Comparison of ENCODE assay signal across 19 cellular contexts in genomic region chr4:9771069-9771468, GRCh38. TPM values are rescaled to one million over a fixed set of nuclear protein-coding genes. Genes with fewer than 3 reads are reported as not detected.
"Had no signal": no experiment of that assay in that cellular context is flagged by ENCODE, and none has a peak within 500 bp of the region (broad histone marks: within the 10 kb centered on the region; RNA-seq: fewer than 3 reads in every experiment).

No MANE protein-coding gene starts in this region.

- H3K27me3 ChIP-seq: body of pancreas, colonic mucosa, gastrocnemius medialis, suprapubic skin, transverse colon, vagina had no signal

- ATAC-seq: activated CD8-positive, alpha-beta T cell treated with anti-CD3 and anti-CD28 coated beads, Interleukin-2, amount 10 ng/mL, durations not matched to agents 7 days and 5 days; body of pancreas; gastrocnemius medialis; naive thymus-derived CD4-positive, alpha-beta T cell; right cardiac atrium; WTC11 had no signal

- H3K36me3 ChIP-seq: colonic mucosa, gastrocnemius medialis, prostate gland, suprapubic skin, transverse colon, vagina had no signal

- H3K4me3 ChIP-seq: body of pancreas, colonic mucosa, gastrocnemius medialis, prostate gland, suprapubic skin, transverse colon, vagina had no signal

- H3K4me1 ChIP-seq: body of pancreas, colonic mucosa, gastrocnemius medialis, prostate gland, suprapubic skin, transverse colon, vagina had no signal

- H3K9me3 ChIP-seq: body of pancreas, colonic mucosa, gastrocnemius medialis, prostate gland, suprapubic skin, transverse colon, vagina had no signal

- DNase-seq: activated CD4-positive, alpha-beta T cell treated with anti-CD3 and anti-CD28 coated beads for 48 hours; activated CD8-positive, alpha-beta T cell treated with anti-CD3 and anti-CD28 coated beads, Interleukin-2, amount 10 ng/mL, durations not matched to agents 7 days and 5 days; activated naive CD4-positive, alpha-beta T cell treated with anti-CD3 and anti-CD28 coated beads for 36 hours; activated T-cell treated with anti-CD3 and anti-CD28 coated beads, Interleukin-2, amount 50 U/mL, for 24 hours; body of pancreas; colonic mucosa; gastrocnemius medialis; head of caudate nucleus; mesendoderm; naive thymus-derived CD4-positive, alpha-beta T cell; right cardiac atrium; transverse colon had no signal

- H3K27ac ChIP-seq: body of pancreas, colonic mucosa, gastrocnemius medialis, prostate gland, suprapubic skin, transverse colon, vagina had no signal

RNA-seq across cellular contexts. Expression of gene DRD5, which starts 10.4 kb away (rescaled TPM):
- total RNA-seq: activated CD8-positive, alpha-beta T cell treated with anti-CD3 and anti-CD28 coated beads, Interleukin-2, amount 10 ng/mL, durations not matched to agents 7 days and 5 days; activated naive CD4-positive, alpha-beta T cell treated with anti-CD3 and anti-CD28 coated beads for 36 hours; body of pancreas; gastrocnemius medialis; kidney epithelial cell; mucosa of gallbladder; naive thymus-derived CD4-positive, alpha-beta T cell; osteocyte; prostate gland; right cardiac atrium; suprapubic skin; transverse colon; vagina had no signal
- polyA plus RNA-seq: naive thymus-derived CD4-positive, alpha-beta T cell had no signal
